ENCODE assay signal across 8 cellular contexts in the genomic region with DNA sequence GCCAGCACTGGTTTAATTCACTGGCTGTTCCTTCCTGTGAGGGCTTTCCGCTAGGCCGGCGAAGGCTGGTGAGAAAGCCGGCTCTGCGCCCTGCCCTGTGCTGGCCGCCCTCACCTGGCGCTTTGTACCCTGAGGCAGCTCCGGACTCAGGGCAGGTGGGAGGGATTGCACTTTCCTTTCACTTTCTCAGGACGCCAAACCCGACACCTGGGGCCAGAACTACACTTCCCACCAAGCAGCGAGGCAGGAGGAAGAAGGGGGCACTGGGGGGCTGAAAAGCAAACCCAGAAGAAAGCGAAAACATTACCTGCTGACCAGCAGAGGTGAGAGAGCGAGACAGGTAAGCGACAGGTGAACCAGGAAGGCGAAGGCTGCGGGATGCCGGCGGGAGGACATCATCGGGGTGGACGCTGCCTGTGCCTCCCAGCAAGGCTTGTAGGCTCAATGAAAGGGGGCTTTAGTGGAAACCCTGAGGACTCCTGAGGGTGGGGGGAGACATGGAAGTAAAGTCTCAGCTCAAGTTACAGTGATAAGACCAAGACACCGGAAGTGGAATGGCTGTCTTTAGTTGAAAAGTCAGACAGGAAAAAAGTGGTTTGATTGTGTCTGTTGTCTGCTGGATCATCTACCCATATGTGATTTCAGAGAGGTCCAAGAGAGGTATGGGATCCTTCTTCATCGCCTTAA. TPM values are rescaled to one million over a fixed set of nuclear protein-coding genes. Genes with fewer than 3 reads are reported as not detected.
DNase-seq lines count a peak whose midpoint lies in the region; ATAC-seq, FAIRE-seq and TF ChIP-seq lines count a peak whose summit lies in the region.

A gene with protein sequence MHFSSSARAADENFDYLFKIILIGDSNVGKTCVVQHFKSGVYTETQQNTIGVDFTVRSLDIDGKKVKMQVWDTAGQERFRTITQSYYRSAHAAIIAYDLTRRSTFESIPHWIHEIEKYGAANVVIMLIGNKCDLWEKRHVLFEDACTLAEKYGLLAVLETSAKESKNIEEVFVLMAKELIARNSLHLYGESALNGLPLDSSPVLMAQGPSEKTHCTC (plus strand): TSS at position 181 of the 687 bp plus-strand sequence. CDS start 3,589 bp downstream, outside the sequence.

- DNase-seq in H9 = peak; percentile 91
- no peak for DNase-seq in RWPE2 (ENCODE audit: low spot score)
- no peak for DNase-seq in astrocyte (ENCODE audit: low read depth)
- DNase-seq in left colon = peak; percentile 71 to 76
- DNase-seq in stimulated activated CD4-positive, alpha-beta T cell treated with anti-CD3 and anti-CD28 coated beads, TNF-alpha, amount 100 ng/mL, for 4 hours (ENCODE audit: low read depth in 3 of 3) = peak; percentile 8 to 17 (median 17)
- no peak for DNase-seq in Kasumi-1 (lab: John Stamatoyannopoulos, UW)
- DNase-seq in H4 (ENCODE audit: low spot score) = no peak

- no peak within 1 kb of the TSS for H2AK5ac ChIP-seq in H9 (ENCODE audit: insufficient read length, low read length)

- H4K5ac ChIP-seq in H9 (ENCODE audit: insufficient read length, low read depth, low read length) = no peak within 1 kb of the TSS

- no peak for FAIRE-seq in astrocyte (lab: Jason Lieb, UNC)

- no peak within 1 kb of the TSS for H4K8ac ChIP-seq in H9 (replicated peaks; ENCODE audit: insufficient read length, low read depth, low read length)

- H3K9me3 Mint-ChIP-seq in H9 (no peaks in the 10 kb centered on the region; a peak in 1 of 5 replicates), astrocyte (ENCODE audit: unreplicated experiment) (peaks cover 4% of the 10 kb centered on the region)

- H3K79me2 ChIP-seq in H9 (ENCODE audit: insufficient read depth, low read length) (no peaks in the 10 kb centered on the region), astrocyte (ENCODE audit: insufficient read depth, low read length) (no peaks in the 10 kb centered on the region)

- no peak within 1 kb of the TSS for H2BK15ac ChIP-seq in H9 (ENCODE audit: low read depth, low read length)

- TF ChIP-seq CTCF in H9 (conservative IDR thresholded peaks at IDR 0.05) = no peak
- TF ChIP-seq CTCF in RWPE2 (IDR thresholded peaks at IDR 0.05; ENCODE audit: poor library complexity, severe bottlenecking) = no peak
- TF ChIP-seq CTCF in astrocyte (IDR thresholded peaks at IDR 0.05; ENCODE audit: insufficient read depth, low read depth, low read length) = no peak

- no peak within 1 kb of the TSS for H2BK120ac ChIP-seq in H9 (ENCODE audit: low read depth, low read length, poor library complexity, severe bottlenecking)

- H3K36me3 ChIP-seq in RWPE2 (ENCODE audit: low read depth) = no peaks in the 10 kb centered on the region
- H3K36me3 ChIP-seq in astrocyte (ENCODE audit: insufficient read depth, low read length) = no peaks in the 10 kb centered on the region

- no peaks in the 10 kb centered on the region for H3K79me1 ChIP-seq in H9 (ENCODE audit: insufficient read depth, low read depth, low read length, poor library complexity, severe bottlenecking)

- H3K4me1 ChIP-seq in H9 (ENCODE audit: insufficient read depth, low read length) (peaks cover 5% of the 10 kb centered on the region; the same call in 1 of the 2 replicates), RWPE2 (ENCODE audit: insufficient read depth, poor library complexity, severe bottlenecking) (no peaks in the 10 kb centered on the region), astrocyte (ENCODE audit: insufficient read depth, low read length) (peaks cover 10% of the 10 kb centered on the region)

- ATAC-seq in RWPE2 (ENCODE audit: low read depth) (peak; percentile 88), left colon (peak; percentile 98), GM18502 (IDR thresholded peaks at IDR 0.05; ENCODE audit: poor library complexity, unreplicated experiment) (no peak)

- H3K36me3 Mint-ChIP-seq in H9 (ENCODE audit: insufficient read depth in 1 of 3, low read depth in 3 of 3) (peaks cover 4 to 18% (median 15%) of the 10 kb centered on the region in 3 experiments; a peak in 6 of 7 replicates), astrocyte (ENCODE audit: low read depth, unreplicated experiment) (no peaks in the 10 kb centered on the region)

- peak within 1 kb of the TSS; percentile 47 for H3K4me3 ChIP-seq in RWPE2 (ENCODE audit: severe bottlenecking)
- H3K4me3 ChIP-seq in astrocyte (ENCODE audit: insufficient read depth, low read depth, low read length) = peak within 1 kb of the TSS; percentile 20

- peak within 1 kb of the TSS; percentile 6; the same call in 1 of the 2 replicates for H3K14ac ChIP-seq in H9 (ENCODE audit: insufficient read depth, low read length)

- H3K9ac ChIP-seq in H9 (ENCODE audit: extremely low read depth, insufficient read length, low read length) (peak within 1 kb of the TSS; percentile 38), astrocyte (ENCODE audit: low read length) (no peak within 1 kb of the TSS)

- H3K4ac ChIP-seq in H9 (ENCODE audit: low read depth, low read length) = no peak within 1 kb of the TSS

- intact Hi-C loops in left colon (cut with DNase I, micrococcal nuclease) = no loop called here

- H3K27me3 ChIP-seq in H9 (ENCODE audit: insufficient read depth, low read length) (no peaks in the 10 kb centered on the region), RWPE2 (ENCODE audit: insufficient read depth, poor library complexity, severe bottlenecking) (no peaks in the 10 kb centered on the region), astrocyte (ENCODE audit: insufficient read depth, low read length) (peaks cover 14% of the 10 kb centered on the region)

- H3K4me2 ChIP-seq in H9 (ENCODE audit: insufficient read depth, insufficient read length, low read length) (peak within 1 kb of the TSS; percentile 54), astrocyte (ENCODE audit: low read length) (peak within 1 kb of the TSS; percentile 79)

- H2BK12ac ChIP-seq in H9 (ENCODE audit: insufficient read length, low read depth, low read length) = no peak within 1 kb of the TSS

- peak within 1 kb of the TSS; percentile 16 for H3K18ac ChIP-seq in H9 (ENCODE audit: insufficient read length, low read depth, low read length)

- H2BK20ac ChIP-seq in H9 (ENCODE audit: low read depth, low read length, poor library complexity, severe bottlenecking) = no peak within 1 kb of the TSS

- H3K27me3 Mint-ChIP-seq in H9 (ENCODE audit: low read depth) (no peaks in the 10 kb centered on the region), astrocyte (ENCODE audit: low read depth, unreplicated experiment) (peaks cover 9% of the 10 kb centered on the region)

- H3K23me2 ChIP-seq in H9 (ENCODE audit: insufficient read length, low read depth, low read length, poor library complexity, severe bottlenecking) = peaks cover 3% of the 10 kb centered on the region

- H3K4me1 Mint-ChIP-seq in H9 (peaks cover 17 to 23% of the 10 kb centered on the region in 2 experiments), astrocyte (ENCODE audit: low read depth, unreplicated experiment) (peaks cover 17% of the 10 kb centered on the region)

- no peak within 1 kb of the TSS for H3K56ac ChIP-seq in H9 (ENCODE audit: insufficient read length, low read depth, low read length)

- H3K9me3 ChIP-seq in H9 (ENCODE audit: control insufficient read depth, low read depth, low read length) (no peaks in the 10 kb centered on the region), RWPE2 (ENCODE audit: severe bottlenecking) (no peaks in the 10 kb centered on the region), astrocyte (ENCODE audit: insufficient read depth, low read depth, low read length) (no peaks in the 10 kb centered on the region)

- no peak within 1 kb of the TSS for H3K27ac ChIP-seq in H9 (ENCODE audit: insufficient read length, low read depth, low read length)
- H3K27ac ChIP-seq in RWPE2 (ENCODE audit: poor library complexity, severe bottlenecking) = no peak within 1 kb of the TSS
- no peak within 1 kb of the TSS for H3K27ac ChIP-seq in astrocyte (ENCODE audit: low read depth, low read length)

- no peak within 1 kb of the TSS for H2AFZ ChIP-seq in H9 (ENCODE audit: low read length)
- H2AFZ ChIP-seq in astrocyte (ENCODE audit: low read depth, low read length) = peak within 1 kb of the TSS; percentile 65

- H3K27ac Mint-ChIP-seq in H9 (peak within 1 kb of the TSS; percentile 73 to 93 (median 89)), astrocyte (ENCODE audit: unreplicated experiment) (no peak within 1 kb of the TSS)

- WGBS in H9 (ENCODE audit: extremely low coverage, insufficient read length, low lambda C conversion rate) = no CpG with 5 or more reads among the region's 22 CpGs

- H4K20me1 ChIP-seq in H9 (ENCODE audit: control insufficient read depth, insufficient read depth, insufficient read length) (no peaks in the 10 kb centered on the region), astrocyte (ENCODE audit: insufficient read depth, low read length) (no peaks in the 10 kb centered on the region)

- H3K4me3 Mint-ChIP-seq in H9 (peak within 1 kb of the TSS; percentile 74 to 83), astrocyte (ENCODE audit: unreplicated experiment) (peak within 1 kb of the TSS; percentile 75)

- no peak within 1 kb of the TSS for H3K23ac ChIP-seq in H9 (ENCODE audit: insufficient read length, low read depth, low read length)

- no peak within 1 kb of the TSS for H4K91ac ChIP-seq in H9 (ENCODE audit: insufficient read length, low read depth, low read length)

- H3T11ph ChIP-seq in H9 (ENCODE audit: low read length) = no peak within 1 kb of the TSS

- no peak within 1 kb of the TSS for H2BK5ac ChIP-seq in H9 (ENCODE audit: insufficient read length, low read length)

RNA-seq across cellular contexts. Expression of the gene that starts here (rescaled TPM):
- 14.4 and 15.1 TPM in 2 replicates for total RNA-seq in H9 (2021)
- total RNA-seq in astrocyte = 0.50 TPM in 1 of 2 replicates, not detected in the other
- 10 to 100 TPM; 14.9 to 21.9 TPM for total RNA-seq in left colon
- total RNA-seq in H4 (2014; rRNA removed; shearing (Covaris generic)) = not detected in 2 replicates

Comparison
In these comparisons a context has a peak if more than half of its experiments do, and no peak if none do; other contexts are left out.
1. RNA of the gene that starts here (total RNA-seq): 14.9 to 21.9 TPM in left colon and 14.4 to 15.1 TPM in H9; 0.50 TPM in astrocyte and not detected in H4; every median in the first group is over 10 times any median in the second.
2. DNase-seq: peak in H9 (single experiment), left colon (2 of 2) and stimulated activated CD4-positive, alpha-beta T cell treated with anti-CD3 and anti-CD28 coated beads, TNF-alpha, amount 100 ng/mL, for 4 hours (3 of 3); none in RWPE2 (single experiment), astrocyte (single experiment), Kasumi-1 (0 of 2) and H4 (single experiment).